In the genomic region with DNA sequence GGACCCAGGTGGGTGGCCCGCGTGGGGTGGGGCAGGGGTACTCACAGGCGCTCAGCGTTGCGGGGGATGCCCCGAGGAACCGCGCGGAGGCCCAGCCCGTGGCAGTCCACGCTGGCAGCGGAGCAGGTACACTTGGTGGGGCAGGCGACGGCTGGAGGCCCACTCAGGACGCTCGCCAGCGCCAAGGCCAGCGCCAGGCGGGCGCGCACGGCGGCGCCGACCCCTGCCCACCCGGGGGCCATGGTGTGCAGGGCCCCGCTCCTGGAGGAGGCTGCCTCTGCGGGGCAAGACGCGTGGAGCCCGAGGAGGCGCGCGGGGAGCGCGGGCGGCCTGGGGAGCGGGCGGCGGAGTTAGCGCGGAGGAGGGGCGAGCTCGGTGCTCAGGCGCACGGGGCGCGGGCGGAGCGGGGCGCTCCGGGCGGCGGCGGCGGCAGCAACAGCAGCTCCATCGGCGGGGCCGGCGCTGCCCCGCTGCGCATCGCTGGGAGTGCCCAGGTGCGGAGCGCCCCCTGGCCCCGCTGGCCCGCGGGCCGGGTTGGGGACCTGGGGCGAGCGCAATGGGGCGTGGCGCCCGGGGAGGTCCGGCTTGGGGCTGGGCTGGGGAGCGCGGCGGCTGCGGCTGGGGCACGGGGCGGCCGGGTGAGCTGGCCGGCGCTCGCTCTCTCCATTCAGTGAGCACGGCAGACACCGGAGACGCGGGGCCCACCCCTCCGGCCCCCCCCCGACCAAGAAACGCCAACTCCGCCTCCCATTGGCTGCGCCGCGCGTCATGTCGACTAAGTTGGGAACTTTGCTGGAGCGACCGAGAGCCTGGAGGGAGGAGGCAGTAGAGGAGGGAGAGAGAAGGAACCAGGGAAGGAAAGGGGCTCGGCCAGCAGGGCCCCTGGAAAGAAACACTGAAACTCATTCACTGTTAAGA, we compare ENCODE assay signal across 8 cellular contexts. TPM values are rescaled to one million over a fixed set of nuclear protein-coding genes. Genes with fewer than 3 reads are reported as not detected.
DNase-seq lines count a peak whose midpoint lies in the region; ATAC-seq, FAIRE-seq and TF ChIP-seq lines count a peak whose summit lies in the region.

A gene (minus strand): TSS at position 672 of the 918 bp plus-strand sequence. CDS start 430 bp downstream, at position 242.

- FAIRE-seq in HepG2 (lab: Jason Lieb, UNC) (no peak), GM12891 (lab: Jason Lieb, UNC) (no peak)

- POLR2A ChIA-PET in HepG2 (lab: Yijun Ruan, JAX) = no interaction called here

- BruUV-seq in HepG2 (replicated peaks; lab: Mats Ljungman, UMichigan) = no TSS peak

- no peak within 1 kb of the TSS for H2AFZ ChIP-seq in HepG2 (ENCODE audit: low read length)

- peaks cover 16% of the 10 kb centered on the region for H3K4me1 ChIP-seq in BE2C
- no peaks in the 10 kb centered on the region for H3K4me1 ChIP-seq in HepG2 (ENCODE audit: insufficient read depth, low read length)

- intact Hi-C loops in HepG2 (cut with micrococcal nuclease; ENCODE audit: unreplicated experiment) = no loop called here

- peak; percentile 84 for DNase-seq in BE2C
- peak; percentile 26 for DNase-seq in NCI-H345 treated with DMSO at 0.1 percent for 48 hours (lab: John Stamatoyannopoulos, UW; ENCODE audit: unreplicated experiment)
- peak; percentile 14 for DNase-seq in myocyte (ENCODE audit: low read depth)
- DNase-seq in HepG2 (ENCODE audit: low spot score) = no peak
- DNase-seq in GF-D8 (lab: John Stamatoyannopoulos, UW) = no peak
- no peak for DNase-seq in GM12891 (ENCODE audit: insufficient read length, low spot score)
- DNase-seq in 8988T = no peak

- TF ChIP-seq CTCF in BE2C (IDR thresholded peaks at IDR 0.05; ENCODE audit: low read depth, low read length) = no peak
- TF ChIP-seq CTCF in HepG2 (CRISPR knock-in tag; IDR thresholded peaks at IDR 0.05) = no peak

- H3K9ac ChIP-seq in HepG2 (ENCODE audit: insufficient read depth, low read depth, low read length) = no peak within 1 kb of the TSS

- H3K79me2 ChIP-seq in HepG2 (ENCODE audit: insufficient read depth, low read length) = no peaks in the 10 kb centered on the region

- H3K9me3 ChIP-seq in BE2C (no peaks in the 10 kb centered on the region; the same call in 1 of the 2 replicates), HepG2 (ENCODE audit: low read length) (no peaks in the 10 kb centered on the region)

- no peak for TF ChIP-seq EP300 in HepG2 (IDR thresholded peaks at IDR 0.05; ENCODE audit: low read depth in 2 of 2, low read length in 2 of 2)
- no peak for TF ChIP-seq EP300 in HepG2 (CRISPR knock-in tag; IDR thresholded peaks at IDR 0.05; ENCODE audit: borderline replicate concordance)

- TF ChIP-seq POLR2A in HepG2 (IDR thresholded peaks at IDR 0.05; ENCODE audit: insufficient read depth in 1 of 2, low read depth in 2 of 2, low read length in 2 of 2) = no peak
- TF ChIP-seq POLR2A in GM12891 (IDR thresholded peaks at IDR 0.05; ENCODE audit: low read depth, low read length) = no peak

- in situ Hi-C loops in HepG2 (cut with HindIII; ENCODE audit: extremely low pct_ligation_motif_present, low pct_unique_long_range_greater_than_20kb) = loop anchor here (5.0 to 10.0 kb wide), 2 partner anchors 313 to 626 kb away; no protein-coding TSS in a partner anchor

- no peaks in the 10 kb centered on the region for H3K27me3 ChIP-seq in BE2C
- peaks cover 2 to 28% of the 10 kb centered on the region in 2 experiments; a peak in 3 of 5 replicates for H3K27me3 ChIP-seq in HepG2 (ENCODE audit: control insufficient read depth in 1 of 2, insufficient read depth in 2 of 2, low read length in 2 of 2)

- H3K36me3 ChIP-seq in BE2C = no peaks in the 10 kb centered on the region; the same call in 1 of the 2 replicates
- no peaks in the 10 kb centered on the region for H3K36me3 ChIP-seq in HepG2 (replicated peaks in 1 of 2; ENCODE audit: control insufficient read depth in 1 of 2, insufficient read depth in 2 of 2, low read length in 2 of 2)

- CTCF ChIA-PET in HepG2 (lab: Yijun Ruan, JAX; ENCODE audit: low intra/inter-chr PET ratio, low total read pairs) = no interaction called here

- H3K27ac ChIP-seq in HepG2 (ENCODE audit: extremely low read length, insufficient read depth, low read length) = no peak within 1 kb of the TSS

- 69% methylated on average over 45 of the region's 101 CpGs for WGBS in HepG2 (ENCODE audit: low lambda C conversion rate)

- H3K4me2 ChIP-seq in HepG2 (ENCODE audit: low read depth, low read length) = no peak within 1 kb of the TSS

- ATAC-seq in esophagus mucosa (peak; percentile 39), HepG2 (no peak)

- no peak for TF ChIP-seq RAD21 in HepG2 (CRISPR knock-in tag; IDR thresholded peaks at IDR 0.05)

- no peaks in the 10 kb centered on the region for H4K20me1 ChIP-seq in HepG2 (ENCODE audit: insufficient read depth, low read length)

- H3K4me3 ChIP-seq in BE2C (ENCODE audit: low read depth, low read length) (peak within 1 kb of the TSS; percentile 73), HepG2 (replicated peaks in 1 of 3; ENCODE audit: insufficient read depth in 1 of 3, low read depth in 2 of 3, low read length in 3 of 3) (no peak within 1 kb of the TSS)

TF ChIP-seq in HepG2, 621 proteins besides CTCF, POLR2A, EP300 and RAD21 (continues in another document):
- TF ChIP-seq SSRP1 (CRISPR knock-in tag; IDR thresholded peaks at IDR 0.05) = no peak
- TF ChIP-seq, protein P1, sequence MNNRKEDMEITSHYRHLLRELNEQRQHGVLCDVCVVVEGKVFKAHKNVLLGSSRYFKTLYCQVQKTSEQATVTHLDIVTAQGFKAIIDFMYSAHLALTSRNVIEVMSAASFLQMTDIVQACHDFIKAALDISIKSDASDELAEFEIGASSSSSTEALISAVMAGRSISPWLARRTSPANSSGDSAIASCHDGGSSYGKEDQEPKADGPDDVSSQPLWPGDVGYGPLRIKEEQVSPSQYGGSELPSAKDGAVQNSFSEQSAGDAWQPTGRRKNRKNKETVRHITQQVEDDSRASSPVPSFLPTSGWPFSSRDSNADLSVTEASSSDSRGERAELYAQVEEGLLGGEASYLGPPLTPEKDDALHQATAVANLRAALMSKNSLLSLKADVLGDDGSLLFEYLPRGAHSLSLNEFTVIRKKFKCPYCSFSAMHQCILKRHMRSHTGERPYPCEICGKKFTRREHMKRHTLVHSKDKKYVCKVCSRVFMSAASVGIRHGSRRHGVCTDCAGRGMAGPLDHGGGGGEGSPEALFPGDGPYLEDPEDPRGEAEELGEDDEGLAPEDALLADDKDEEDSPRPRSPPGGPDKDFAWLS (CRISPR knock-in tag; IDR thresholded peaks at IDR 0.05; ENCODE audit: borderline replicate concordance) = no peak

TF ChIP-seq in GM12891, 5 proteins besides CTCF, POLR2A, EP300 and RAD21:
- TF ChIP-seq SPI1 (IDR thresholded peaks at IDR 0.05; ENCODE audit: low read depth, low read length) (no peak), POU2F2 (IDR thresholded peaks at IDR 0.05; ENCODE audit: low read depth, low read length) (no peak), POLR2AphosphoS5 (IDR thresholded peaks at IDR 0.05; ENCODE audit: low read depth, low read length) (no peak), PAX5 (IDR thresholded peaks at IDR 0.05; ENCODE audit: insufficient read depth, low read length, severe bottlenecking) (no peak)

RNA-seq across cellular contexts. Expression of the gene that starts here (rescaled TPM):
- 121 TPM for polyA plus RNA-seq in BE2C (2012; ENCODE audit: insufficient read depth, insufficient read length, low read depth)
- 3.5 TPM for total RNA-seq in esophagus mucosa
- not detected in 2 replicates for total RNA-seq in myocyte
- 0.03 TPM for polyA plus RNA-seq in myocyte (2012)
- total RNA-seq in HepG2 (2016; rRNA removed; fragmentation: Illumina TruSeq; extraction: Trizol) = not detected in 2 replicates
- total RNA-seq in HepG2 (2016; cell fraction: cytosol; rRNA removed; fragmentation: Illumina TruSeq; extraction: Trizol; ENCODE audit: low read depth) = not detected in 2 replicates
- not detected in 2 replicates for total RNA-seq in HepG2 (2016; cell fraction: insoluble cytoplasmic fraction; rRNA removed; fragmentation: Illumina TruSeq; extraction: Trizol)
- not detected in 2 replicates for total RNA-seq in HepG2 (2016; cell fraction: membrane; rRNA removed; fragmentation: Illumina TruSeq; extraction: Trizol)
- total RNA-seq in HepG2 (2016; cell fraction: nucleus; rRNA removed; fragmentation: Illumina TruSeq; extraction: Trizol) = not detected in 2 replicates
- 0.04 TPM in 1 of 2 replicates, not detected in the other for polyA plus RNA-seq in HepG2 (2011; rRNA removed)
- polyA plus RNA-seq in HepG2 (2011; cell fraction: cytosol; rRNA removed) = 0.01 and 0.08 TPM in 2 replicates
- 0.29 and 0.50 TPM in 2 replicates for polyA plus RNA-seq in HepG2 (2011; cell fraction: nucleus; rRNA removed)
- not detected in 2 replicates for polyA plus RNA-seq in HepG2 (2012)
- 0.01 TPM in 1 of 2 replicates, not detected in the other for polyA plus RNA-seq in HepG2 (2016; cell fraction: cytosol; fragmentation: Illumina TruSeq; extraction: Trizol; ENCODE audit: low read depth)
- polyA plus RNA-seq in HepG2 (2016; cell fraction: insoluble cytoplasmic fraction; fragmentation: Illumina TruSeq; extraction: Trizol; ENCODE audit: low read depth) = not detected in 2 replicates
- polyA plus RNA-seq in HepG2 (2016; cell fraction: membrane; fragmentation: Illumina TruSeq; extraction: Trizol; ENCODE audit: low read depth) = not detected in 2 replicates
- not detected in 2 replicates for polyA plus RNA-seq in HepG2 (2016; cell fraction: nucleus; fragmentation: Illumina TruSeq; extraction: Trizol; ENCODE audit: insufficient read depth, low read depth)
- polyA minus RNA-seq in HepG2 (2011; rRNA and poly(A)+ RNA removed; ENCODE audit: low replicate concordance) = 0.07 TPM in 1 of 2 replicates, not detected in the other
- polyA minus RNA-seq in HepG2 (2011; cell fraction: cytosol; rRNA and poly(A)+ RNA removed) = not detected in 2 replicates
- polyA minus RNA-seq in HepG2 (2011; cell fraction: nucleus; rRNA and poly(A)+ RNA removed) = not detected in 2 replicates
- polyA plus RNA-seq in GM12891 (2012; ENCODE audit: low read depth, missing spikeins) = 0.01 TPM

Comparison
In these comparisons a context has a peak if more than half of its experiments do, and no peak if none do; other contexts are left out.
1. Peak in DNase-seq in myocyte; RNA of the gene not detected or under 1 TPM.
2. DNase-seq: peak in BE2C (single experiment) and NCI-H345 treated with DMSO at 0.1 percent for 48 hours (single experiment); none in HepG2 (single experiment), GF-D8 (single experiment), GM12891 (single experiment) and 8988T (single experiment).